Comparison of ENCODE assay signal across 9 cellular contexts in genomic region chr6:42047220-42047590, GRCh38. TPM values are rescaled to one million over a fixed set of nuclear protein-coding genes. Genes with fewer than 3 reads are reported as not detected.
DNase-seq lines count a peak whose midpoint lies in the region; ATAC-seq, FAIRE-seq and TF ChIP-seq lines count a peak whose summit lies in the region.
"Had no signal": no experiment of that assay in that cellular context is flagged by ENCODE, and none has a peak within 500 bp of the region (broad histone marks: within the 10 kb centered on the region; RNA-seq: fewer than 3 reads in every experiment).

No MANE protein-coding gene starts in this region.

- no peaks in the 10 kb centered on the region for H3K27me3 Mint-ChIP-seq in activated T-cell treated with anti-CD3 and anti-CD28 coated beads, Interleukin-2, amount 50 U/mL, for 72 hours (ENCODE audit: low read depth)
- peaks cover 7% of the 10 kb centered on the region for H3K27me3 Mint-ChIP-seq in glutamatergic neuron (ENCODE audit: unreplicated experiment)

- no peaks in the 10 kb centered on the region for H3K9me3 Mint-ChIP-seq in activated T-cell treated with anti-CD3 and anti-CD28 coated beads, Interleukin-2, amount 50 U/mL, for 72 hours
- H3K9me3 Mint-ChIP-seq in glutamatergic neuron (ENCODE audit: unreplicated experiment): no peaks in the 10 kb centered on the region

- peak overlapping the region; percentile 5 to 77 for H3K27ac ChIP-seq in small intestine (ENCODE audit: low read depth in 1 of 2, low read length in 1 of 2)

- in situ Hi-C loops in G401 (cut with HindIII; ENCODE audit: low sequenced_read_pairs): loop anchor here (25.0 kb wide), 1 partner anchor 260 kb away; the partner anchor contains the start of genes FRS3, PRICKLE4 and TOMM6

- 41 to 70% (median 46%) methylated on average over 4 of the region's 4 CpGs for WGBS in small intestine, 3 donors

- DNase-seq in G401 (ENCODE audit: low spot score) (peak; percentile 24), glutamatergic neuron (no peak), small intestine (no peak), NOMO-1 treated with dmso at 0.1 percent for 144 hours (lab: John Stamatoyannopoulos, UW; ENCODE audit: unreplicated experiment) (no peak), NCI-H2081 treated with DMSO at 0.1 percent for 48 hours (lab: John Stamatoyannopoulos, UW) (no peak)
- no peak for DNase-seq in activated T-cell treated with anti-CD3 and anti-CD28 coated beads, Interleukin-2, amount 50 U/mL, for 72 hours
- no peak for DNase-seq in stimulated activated naive CD4-positive, alpha-beta T cell (lab: John Stamatoyannopoulos, UW)
- DNase-seq: NK-92 treated with Interleukin-12 subunit alpha and Interleukin-12 subunit beta, amount 100 ng/mL, for 24 hours had no signal

- H3K4me1 ChIP-seq in small intestine (ENCODE audit: control insufficient read depth in 2 of 2, insufficient read depth in 1 of 2, low read depth in 1 of 2, low read length in 1 of 2): peaks cover 6 to 18% of the 10 kb centered on the region in 2 donors

- H3K36me3 Mint-ChIP-seq in activated T-cell treated with anti-CD3 and anti-CD28 coated beads, Interleukin-2, amount 50 U/mL, for 72 hours (ENCODE audit: insufficient read depth in 2 of 2): peaks cover 0 to 9% of the 10 kb centered on the region in 2 donors
- no peaks in the 10 kb centered on the region for H3K36me3 Mint-ChIP-seq in glutamatergic neuron (ENCODE audit: unreplicated experiment)

- H3K4me3 ChIP-seq in small intestine (ENCODE audit: low read depth in 1 of 2, low read length in 2 of 2): peak overlapping the region; percentile 78 to 89

- ATAC-seq in activated T-cell treated with anti-CD3 and anti-CD28 coated beads, Interleukin-2, amount 50 U/mL, for 72 hours (replicated peaks in 1 of 2): no peak
- no peak for ATAC-seq in HG02798 (IDR thresholded peaks at IDR 0.05; ENCODE audit: poor library complexity, unreplicated experiment)

- H3K4me1 Mint-ChIP-seq in activated T-cell treated with anti-CD3 and anti-CD28 coated beads, Interleukin-2, amount 50 U/mL, for 72 hours (ENCODE audit: low read depth): peaks cover 88% of the 10 kb centered on the region
- H3K4me1 Mint-ChIP-seq in glutamatergic neuron (ENCODE audit: low read depth, unreplicated experiment): peaks cover 19% of the 10 kb centered on the region

- H3K27me3 ChIP-seq in small intestine (ENCODE audit: control insufficient read depth in 2 of 2, insufficient read depth in 2 of 2, low read length in 2 of 2): no peaks in the 10 kb centered on the region

- H3K27ac Mint-ChIP-seq in activated T-cell treated with anti-CD3 and anti-CD28 coated beads, Interleukin-2, amount 50 U/mL, for 72 hours: peak overlapping the region; percentile 32
- peak overlapping the region; percentile 48 for H3K27ac Mint-ChIP-seq in glutamatergic neuron (ENCODE audit: unreplicated experiment)

- no peaks in the 10 kb centered on the region for H3K36me3 ChIP-seq in small intestine (ENCODE audit: control insufficient read depth in 2 of 2, insufficient read depth in 2 of 2, low read length in 2 of 2)

- no peak for TF ChIP-seq CTCF in glutamatergic neuron (IDR thresholded peaks at IDR 0.05; ENCODE audit: partially characterized antibody, unreplicated experiment)

- H3K9me3 ChIP-seq in small intestine (ENCODE audit: control insufficient read depth, low read depth): no peaks in the 10 kb centered on the region

- peak overlapping the region; percentile 95 for H3K4me3 Mint-ChIP-seq in activated T-cell treated with anti-CD3 and anti-CD28 coated beads, Interleukin-2, amount 50 U/mL, for 72 hours
- peak overlapping the region; percentile 35 for H3K4me3 Mint-ChIP-seq in glutamatergic neuron (ENCODE audit: unreplicated experiment)

- FAIRE-seq in small intestine (lab: Jason Lieb, UNC): no peak

RNA-seq across cellular contexts. Expression of gene TAF8, which starts 3.1 kb away (rescaled TPM):
- total RNA-seq in G401 (2014; rRNA removed; shearing (Covaris generic)): 27.5 and 28.2 TPM in 2 replicates
- total RNA-seq in activated T-cell treated with anti-CD3 and anti-CD28 coated beads, Interleukin-2, amount 50 U/mL, for 72 hours: 10 to 100 TPM; 62.6 to 70.4 TPM
- total RNA-seq in glutamatergic neuron (ENCODE audit: unreplicated experiment): 16.2 TPM
- 10 to 100 TPM in 1 of 3 donors, 1 to 10 TPM in 2; 6.7 to 14.4 (median 7.3) TPM for polyA plus RNA-seq in small intestine
